Comparison of ENCODE assay signal across 1 cellular context in genomic region chr2:7924033-7924762, GRCh38.
TF ChIP-seq lines count a peak whose summit lies in the region.

No MANE protein-coding gene starts in this region.

TF ChIP-seq in H1, 55 proteins besides CTCF, POLR2A, EP300 and RAD21:
- no peak for TF ChIP-seq CBX8 (IDR thresholded peaks at IDR 0.05; ENCODE audit: borderline replicate concordance, low read depth, low read length)
- TF ChIP-seq CREB1 (IDR thresholded peaks at IDR 0.05), result no peak
- no peak for TF ChIP-seq CHD1 (IDR thresholded peaks at IDR 0.05; ENCODE audit: low read depth, low read length)
- TF ChIP-seq EZH2 (IDR thresholded peaks at IDR 0.05; ENCODE audit: low read depth, low read length, severe bottlenecking), result no peak
- no peak for TF ChIP-seq TCF12 (IDR thresholded peaks at IDR 0.05; ENCODE audit: low read depth, low read length)
- TF ChIP-seq MAX (IDR thresholded peaks at IDR 0.05), result no peak
- no peak for TF ChIP-seq GTF2F1 (IDR thresholded peaks at IDR 0.05; ENCODE audit: borderline replicate concordance, low read depth, low read length)
- TF ChIP-seq BCL11A (IDR thresholded peaks at IDR 0.05; ENCODE audit: low read depth in 2 of 2, low read length in 2 of 2), result no peak
- TF ChIP-seq KDM5A (IDR thresholded peaks at IDR 0.05; ENCODE audit: low read length), result no peak
- TF ChIP-seq HDAC6 (IDR thresholded peaks at IDR 0.05; ENCODE audit: low read depth, low read length), result no peak
- no peak for TF ChIP-seq ATF2 (IDR thresholded peaks at IDR 0.05; ENCODE audit: low read length)
- no peak for TF ChIP-seq MAFK (IDR thresholded peaks at IDR 0.05; ENCODE audit: low read depth, low read length)
TF ChIP-seq in H1: peak in this region for 0.
